ENCODE assay signal across 8 cellular contexts in genomic region chr11:66268210-66268952, GRCh38. TPM values are rescaled to one million over a fixed set of nuclear protein-coding genes. Genes with fewer than 3 reads are reported as not detected.
DNase-seq lines count a peak whose midpoint lies in the region; ATAC-seq lines count a peak whose summit lies in the region.

TSS of gene RAB1B (plus strand) at chr11:66268639. CDS start at chr11:66268680, 41 bp downstream.

- H3K4me3 ChIP-seq in rectal smooth muscle tissue (ENCODE audit: low read length) (peak within 1 kb of the TSS; percentile 97), aorta (ENCODE audit: low read length in 2 of 2) (peak within 1 kb of the TSS; percentile 59 to 81)

- H3K36me3 ChIP-seq in rectal smooth muscle tissue (ENCODE audit: control insufficient read depth, insufficient read depth, low read length) (peaks cover 16% of the 10 kb centered on the region), aorta (ENCODE audit: control insufficient read depth in 1 of 2, insufficient read depth in 2 of 2, low read length in 1 of 2) (peaks cover 0 to 9% of the 10 kb centered on the region in 2 donors)

- H3K4me1 ChIP-seq in rectal smooth muscle tissue (ENCODE audit: control insufficient read depth, insufficient read depth, low read length) = peaks cover 14% of the 10 kb centered on the region
- peaks cover 0 to 2% of the 10 kb centered on the region in 2 donors for H3K4me1 ChIP-seq in aorta (ENCODE audit: control insufficient read depth in 1 of 2, insufficient read depth in 2 of 2, low read length in 2 of 2)

- peak; percentile 99 for DNase-seq in NCI-H2081 (lab: John Stamatoyannopoulos, UW)
- DNase-seq in T1000 (lab: John Stamatoyannopoulos, UW) = peak; percentile 99
- DNase-seq in astrocyte of the hippocampus (ENCODE audit: low read depth, low spot score) = peak; percentile 100
- DNase-seq in hepatic stellate cell (ENCODE audit: low spot score) = peak; percentile 99
- DNase-seq in aorta = peak; percentile 100

- H3K27me3 ChIP-seq in rectal smooth muscle tissue (ENCODE audit: control insufficient read depth, insufficient read depth, low read length) = no peaks in the 10 kb centered on the region
- H3K27me3 ChIP-seq in aorta (ENCODE audit: control insufficient read depth in 1 of 2, insufficient read depth in 2 of 2, low read length in 1 of 2) = no peaks in the 10 kb centered on the region

- no peaks in the 10 kb centered on the region for H3K9me3 ChIP-seq in aorta (ENCODE audit: control insufficient read depth, low read length)

- ATAC-seq in GM18508 (IDR thresholded peaks at IDR 0.05; ENCODE audit: insufficient read depth, unreplicated experiment) (peak; percentile 75), HG03025 (IDR thresholded peaks at IDR 0.05; ENCODE audit: low FRiP score, unreplicated experiment) (peak; percentile 65), aorta (ENCODE audit: low FRiP score) (peak; percentile 95)

- H3K27ac ChIP-seq in rectal smooth muscle tissue (ENCODE audit: low read depth, low read length) (peak within 1 kb of the TSS; percentile 95), aorta (ENCODE audit: low read depth in 1 of 2, low read length in 2 of 2) (peak within 1 kb of the TSS; percentile 68 to 95)

- intact Hi-C loops in aorta (cut with DNase I) = loop anchor here in 1 of 2 donors (10.0 kb wide), 1 partner anchor 194 kb away; the partner anchor contains the start of gene PACS1

- 0% methylated on average over 47 to 65 of the region's 65 CpGs for WGBS in aorta, 2 donors

- peak within 1 kb of the TSS; percentile 99 for H3K9ac ChIP-seq in rectal smooth muscle tissue (ENCODE audit: low read length)

RNA-seq across cellular contexts. Expression of gene RAB1B, which starts in this region (rescaled TPM):
- 100 to 1,000 TPM; 102 to 111 TPM for total RNA-seq in aorta
- 100 to 1,000 TPM; 125 to 130 TPM for polyA plus RNA-seq in aorta

Comparison
In these comparisons a context has a peak if more than half of its experiments do, and no peak if none do; other contexts are left out.
1. Peak in every context shown above with its lines: DNase-seq, ATAC-seq, H3K4me3 ChIP-seq and H3K27ac ChIP-seq.